Comparison of ENCODE assay signal across 1 cellular context in the genomic region with DNA sequence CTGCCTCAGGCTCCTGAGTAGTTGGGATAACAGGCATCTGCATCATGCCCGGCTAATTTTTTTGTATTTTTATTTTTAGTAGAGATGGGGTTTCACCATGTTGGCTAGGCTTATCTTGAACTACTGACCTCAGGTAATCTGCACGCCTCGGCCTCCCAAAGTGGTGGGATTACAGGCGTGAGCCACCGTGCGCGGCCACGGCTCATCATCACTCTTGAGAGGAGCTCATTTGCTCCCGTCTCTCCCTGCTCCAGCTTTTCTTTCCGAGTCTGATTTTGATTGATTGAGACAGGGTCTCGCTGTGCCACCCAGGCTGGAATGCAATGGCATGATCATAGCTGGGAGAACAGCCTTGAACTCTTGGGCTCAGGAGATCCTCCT.
TF ChIP-seq lines count a peak whose summit lies in the region.

No MANE protein-coding gene starts in this region.

TF ChIP-seq in HepG2, 621 proteins besides CTCF, POLR2A, EP300 and RAD21:
- TF ChIP-seq ZSCAN31 (CRISPR knock-in tag; IDR thresholded peaks at IDR 0.05; ENCODE audit: low read depth) (no peak), BORCS8-MEF2B (CRISPR knock-in tag; IDR thresholded peaks at IDR 0.05) (no peak), ZNF24 (IDR thresholded peaks at IDR 0.05) (no peak), ZNF569 (CRISPR knock-in tag; IDR thresholded peaks at IDR 0.05; ENCODE audit: borderline replicate concordance) (no peak), NCOA5 (CRISPR knock-in tag; IDR thresholded peaks at IDR 0.05) (no peak)
